Comparison of ENCODE assay signal across 1 cellular context in genomic region chr17:47852113-47852949, GRCh38.
A peak's percentile ranks its signal among the peaks of the same experiment; 100 is the strongest.
TF ChIP-seq lines count a peak whose summit lies in the region.

No MANE protein-coding gene starts in this region.

TF ChIP-seq in HepG2, 621 proteins besides CTCF, POLR2A, EP300 and RAD21:
- TF ChIP-seq CBX2 (IDR thresholded peaks at IDR 0.05; ENCODE audit: low read depth, low read length) (peak; percentile 67; the same call in 1 of the 2 replicates), CBX2 (CRISPR knock-in tag; IDR thresholded peaks at IDR 0.05; ENCODE audit: low read depth) (no peak), RNF2 (conservative IDR thresholded peaks at IDR 0.05; ENCODE audit: low read depth) (peak; percentile 58; the same call in 1 of the 2 replicates), NR2F2 (IDR thresholded peaks at IDR 0.05; ENCODE audit: borderline replicate concordance, low read depth) (no peak)
